ENCODE assay signal across 20 cellular contexts in the genomic region with DNA sequence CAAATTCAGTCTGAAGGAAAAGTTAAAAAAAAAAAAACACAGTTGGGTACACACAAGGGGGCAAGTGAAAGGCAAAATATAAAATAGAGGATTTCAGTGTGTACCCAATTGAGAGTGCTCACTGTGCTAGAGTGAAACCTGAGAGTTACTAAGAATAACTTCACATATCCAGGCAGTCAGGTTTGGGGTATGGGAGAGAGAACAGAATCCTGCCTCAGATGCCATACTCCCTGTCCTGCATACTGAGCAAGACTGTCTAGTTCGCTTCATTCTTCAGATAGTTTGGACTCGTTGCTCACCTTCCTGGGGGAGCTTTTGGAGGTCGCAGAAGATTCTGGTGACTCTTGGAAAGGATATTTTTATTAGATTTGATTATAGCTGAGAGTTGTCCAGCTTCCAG. TPM values are rescaled to one million over a fixed set of nuclear protein-coding genes. Genes with fewer than 3 reads are reported as not detected.
DNase-seq lines count a peak whose midpoint lies in the region; ATAC-seq and TF ChIP-seq lines count a peak whose summit lies in the region.
"Had no signal": no experiment of that assay in that cellular context is flagged by ENCODE, and none has a peak within 500 bp of the region (broad histone marks: within the 10 kb centered on the region; RNA-seq: fewer than 3 reads in every experiment).

No MANE protein-coding gene starts in this region.

- no TSS peak for BruUV-seq in Calu3 (replicated peaks; lab: Mats Ljungman, UMichigan)

- no peak overlapping the region for H3K4me3 Mint-ChIP-seq in activated T-cell treated with anti-CD3 and anti-CD28 coated beads, Interleukin-2, amount 50 U/mL, for 72 hours
- H3K4me3 Mint-ChIP-seq in memory B cell, result no peak overlapping the region
- H3K4me3 Mint-ChIP-seq in T-cell, result no peak overlapping the region
- H3K4me3 Mint-ChIP-seq in Calu3 (ENCODE audit: low read depth, unreplicated experiment), result no peak overlapping the region
- H3K4me3 Mint-ChIP-seq: CD8-positive, alpha-beta T cell had no signal

- intact Hi-C loops in Calu3 (cut with micrococcal nuclease; ENCODE audit: unreplicated experiment), result no loop called here

- H3K36me3 Mint-ChIP-seq in activated T-cell treated with anti-CD3 and anti-CD28 coated beads, Interleukin-2, amount 50 U/mL, for 72 hours (ENCODE audit: insufficient read depth in 2 of 2), result peaks cover 11 to 34% of the 10 kb centered on the region in 2 donors
- H3K36me3 Mint-ChIP-seq in memory B cell (peaks cover 18% of the 10 kb centered on the region), T-cell (peaks cover 50% of the 10 kb centered on the region), Calu3 (ENCODE audit: insufficient read depth, unreplicated experiment) (peaks cover 20% of the 10 kb centered on the region)

- no peaks in the 10 kb centered on the region for H3K9me3 ChIP-seq in cardiac muscle cell (ENCODE audit: low read depth)
- H3K9me3 ChIP-seq: BLaER1, MG63 had no signal

- CTCF ChIA-PET in T-cell (lab: Charles Lee), result no interaction called here
- CTCF ChIA-PET in Calu3 (lab: Charles Lee), result no interaction called here

- TF ChIP-seq CTCF in cardiac muscle cell (IDR thresholded peaks at IDR 0.05; ENCODE audit: low read depth, low read length), result no peak
- no peak for TF ChIP-seq CTCF in Calu3 (IDR thresholded peaks at IDR 0.05; ENCODE audit: unreplicated experiment)

- no peak for ATAC-seq in activated T-cell treated with anti-CD3 and anti-CD28 coated beads, Interleukin-2, amount 50 U/mL, for 72 hours (replicated peaks in 1 of 2)
- no peak for ATAC-seq in memory B cell (ENCODE audit: low read depth)
- no peak for ATAC-seq in T-cell (replicated peaks in 1 of 4)
- ATAC-seq: CD8-positive, alpha-beta T cell; HepG2 had no signal

- no peaks in the 10 kb centered on the region for H3K9me3 Mint-ChIP-seq in activated T-cell treated with anti-CD3 and anti-CD28 coated beads, Interleukin-2, amount 50 U/mL, for 72 hours
- H3K9me3 Mint-ChIP-seq in memory B cell, result no peaks in the 10 kb centered on the region
- no peaks in the 10 kb centered on the region for H3K9me3 Mint-ChIP-seq in T-cell
- no peaks in the 10 kb centered on the region for H3K9me3 Mint-ChIP-seq in Calu3 (ENCODE audit: low read depth, unreplicated experiment)
- H3K9me3 Mint-ChIP-seq: CD8-positive, alpha-beta T cell had no signal

- peaks cover 14% of the 10 kb centered on the region for H3K36me3 ChIP-seq in cardiac muscle cell

- peaks cover 23% of the 10 kb centered on the region for H3K4me1 ChIP-seq in cardiac muscle cell (ENCODE audit: low read depth)

- in situ Hi-C loops in G401 (cut with HindIII; ENCODE audit: low sequenced_read_pairs), result no loop called here

- H3K27ac ChIP-seq in cardiac muscle cell, result peak overlapping the region; percentile 97
- H3K27ac ChIP-seq: BLaER1, PC-9 had no signal

- no peak for DNase-seq in activated T-cell treated with anti-CD3 and anti-CD28 coated beads, Interleukin-2, amount 50 U/mL, for 72 hours
- no peak for DNase-seq in activated T-cell treated with anti-CD3 and anti-CD28 coated beads, Interleukin-2, amount 50 U/mL, for 48 hours
- DNase-seq in cardiac muscle cell (ENCODE audit: low read depth in 1 of 2, low spot score in 1 of 2), result peak in 1 of 2 donors; percentile 73
- DNase-seq in memory B cell (ENCODE audit: low spot score in 2 of 2), result no peak
- no peak for DNase-seq in G401 (ENCODE audit: low spot score)
- no peak for DNase-seq in T-cell
- DNase-seq in OCI-M1 (lab: John Stamatoyannopoulos, UW), result no peak
- DNase-seq in Calu3, result no peak
- DNase-seq: CD8-positive, alpha-beta T cell; DMS79; H7; MG63; NCI-H1105 treated with DMSO at 0.1 percent for 48 hours; NCI-H1930; NCI-H2171 treated with DMSO at 0.1 percent for 48 hours; NCI-H446 treated with DMSO at 0.1 percent for 48 hours; NCI-H748 treated with DMSO at 0.1 percent for 48 hours; PC-9 had no signal

- H3K4me3 ChIP-seq in cardiac muscle cell, result no peak overlapping the region
- H3K4me3 ChIP-seq: BLaER1, MG63, PC-9 had no signal

- no peaks in the 10 kb centered on the region for H3K27me3 Mint-ChIP-seq in activated T-cell treated with anti-CD3 and anti-CD28 coated beads, Interleukin-2, amount 50 U/mL, for 72 hours (ENCODE audit: low read depth)
- no peaks in the 10 kb centered on the region for H3K27me3 Mint-ChIP-seq in memory B cell
- no peaks in the 10 kb centered on the region for H3K27me3 Mint-ChIP-seq in T-cell
- H3K27me3 Mint-ChIP-seq in Calu3 (ENCODE audit: unreplicated experiment), result no peaks in the 10 kb centered on the region

- H3K4me1 Mint-ChIP-seq in activated T-cell treated with anti-CD3 and anti-CD28 coated beads, Interleukin-2, amount 50 U/mL, for 72 hours (ENCODE audit: low read depth), result peaks cover 14% of the 10 kb centered on the region
- H3K4me1 Mint-ChIP-seq in memory B cell (peaks cover 9% of the 10 kb centered on the region), T-cell (peaks cover 0 to 1% (median 0%) of the 10 kb centered on the region in 3 donors), Calu3 (ENCODE audit: low read depth, unreplicated experiment) (no peaks in the 10 kb centered on the region)

- POLR2A ChIA-PET in T-cell (lab: Charles Lee), result no interaction called here

- H3K27ac Mint-ChIP-seq in activated T-cell treated with anti-CD3 and anti-CD28 coated beads, Interleukin-2, amount 50 U/mL, for 72 hours, result peak overlapping the region; percentile 64
- peak overlapping the region; percentile 25 for H3K27ac Mint-ChIP-seq in memory B cell
- no peak overlapping the region for H3K27ac Mint-ChIP-seq in T-cell
- H3K27ac Mint-ChIP-seq in Calu3 (ENCODE audit: unreplicated experiment), result no peak overlapping the region
- H3K27ac Mint-ChIP-seq: CD8-positive, alpha-beta T cell had no signal

- no peaks in the 10 kb centered on the region for H3K27me3 ChIP-seq in cardiac muscle cell
- H3K27me3 ChIP-seq: BLaER1, MG63 had no signal

RNA-seq across cellular contexts. Expression of a gene that starts 20.4 kb away (rescaled TPM):
- total RNA-seq in activated T-cell treated with anti-CD3 and anti-CD28 coated beads, Interleukin-2, amount 50 U/mL, for 72 hours, result 10 to 100 TPM; 30.8 to 34.6 TPM
- 32.7 and 33.2 TPM in 2 replicates for total RNA-seq in cardiac muscle cell
- 22.9 and 28.8 TPM in 2 replicates for polyA plus RNA-seq in cardiac muscle cell
- total RNA-seq in G401 (2014; rRNA removed; shearing (Covaris generic)), result 16.7 and 19.1 TPM in 2 replicates
- 10 to 100 TPM; 14.2 to 28.5 (median 20.7) TPM for total RNA-seq in T-cell
- 19.9 and 24.6 TPM in 2 replicates for total RNA-seq in Calu3 (2022)

RNA-seq across cellular contexts. Expression of a gene that starts 25.5 kb away (rescaled TPM):
- total RNA-seq in activated T-cell treated with anti-CD3 and anti-CD28 coated beads, Interleukin-2, amount 50 U/mL, for 72 hours, result 100 to 1,000 TPM; 148 to 165 TPM
- total RNA-seq in cardiac muscle cell (23.0 and 32.9 TPM in 2 replicates), T-cell (100 to 1,000 TPM; 218 to 457 (median 370) TPM), Calu3 (2022) (74.6 and 107 TPM in 2 replicates)
- polyA plus RNA-seq in cardiac muscle cell, result 93.4 and 119 TPM in 2 replicates
- total RNA-seq in G401 (2014; rRNA removed; shearing (Covaris generic)), result 5.0 and 7.4 TPM in 2 replicates

RNA-seq across cellular contexts. Expression of a gene that starts 52.0 kb away (rescaled TPM):
- 10 to 100 TPM; 19.1 to 19.3 TPM for total RNA-seq in activated T-cell treated with anti-CD3 and anti-CD28 coated beads, Interleukin-2, amount 50 U/mL, for 72 hours
- 13.8 and 21.1 TPM in 2 replicates for total RNA-seq in cardiac muscle cell
- polyA plus RNA-seq in cardiac muscle cell, result 40.1 and 41.3 TPM in 2 replicates
- total RNA-seq in G401 (2014; rRNA removed; shearing (Covaris generic)), result 21.0 and 27.3 TPM in 2 replicates
- 100 to 1,000 TPM in 3 of 5 donors, 10 to 100 TPM in 2; 39.5 to 112 (median 104) TPM for total RNA-seq in T-cell
- total RNA-seq in Calu3 (2022), result 24.0 and 32.0 TPM in 2 replicates

Comparison
In these comparisons a context has a peak if more than half of its experiments do, and no peak if none do; other contexts are left out.
1. H3K27ac Mint-ChIP-seq: peak in activated T-cell treated with anti-CD3 and anti-CD28 coated beads, Interleukin-2, amount 50 U/mL, for 72 hours (single experiment) and memory B cell (single experiment); none in T-cell (0 of 2) and Calu3 (single experiment).